ENCODE assay signal across 1 cellular context in the genomic region with DNA sequence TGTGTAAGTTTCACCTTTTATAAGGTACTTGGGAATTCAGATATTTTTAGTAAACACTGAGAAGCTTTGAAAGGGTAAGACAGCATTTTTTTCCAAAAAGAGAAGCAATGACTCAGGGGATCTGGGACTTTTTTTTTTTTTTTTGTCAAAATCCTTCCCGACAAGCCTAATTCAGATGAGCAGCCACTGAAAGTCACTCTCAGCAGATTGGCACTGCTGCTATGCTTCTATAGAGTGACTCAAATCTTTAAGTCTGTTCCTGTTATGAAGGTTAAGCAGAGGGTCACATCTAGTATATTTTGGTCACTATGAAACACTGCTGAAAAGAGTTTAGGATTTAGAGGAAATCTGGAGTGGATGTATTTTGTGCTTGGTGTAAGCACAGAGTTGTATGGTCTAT.
TF ChIP-seq lines count a peak whose summit lies in the region.

No MANE protein-coding gene starts in this region.

TF ChIP-seq in SK-N-SH treated with all-trans-retinoic acid at 6 μM for 48 hours, 23 proteins besides CTCF, POLR2A, EP300 and RAD21 (continued from another document):
- TF ChIP-seq PPARA (CRISPR knock-in tag; IDR thresholded peaks at IDR 0.05; ENCODE audit: borderline replicate concordance) = no peak
- no peak for TF ChIP-seq RARB (CRISPR knock-in tag; IDR thresholded peaks at IDR 0.05)
- TF ChIP-seq, protein P1, sequence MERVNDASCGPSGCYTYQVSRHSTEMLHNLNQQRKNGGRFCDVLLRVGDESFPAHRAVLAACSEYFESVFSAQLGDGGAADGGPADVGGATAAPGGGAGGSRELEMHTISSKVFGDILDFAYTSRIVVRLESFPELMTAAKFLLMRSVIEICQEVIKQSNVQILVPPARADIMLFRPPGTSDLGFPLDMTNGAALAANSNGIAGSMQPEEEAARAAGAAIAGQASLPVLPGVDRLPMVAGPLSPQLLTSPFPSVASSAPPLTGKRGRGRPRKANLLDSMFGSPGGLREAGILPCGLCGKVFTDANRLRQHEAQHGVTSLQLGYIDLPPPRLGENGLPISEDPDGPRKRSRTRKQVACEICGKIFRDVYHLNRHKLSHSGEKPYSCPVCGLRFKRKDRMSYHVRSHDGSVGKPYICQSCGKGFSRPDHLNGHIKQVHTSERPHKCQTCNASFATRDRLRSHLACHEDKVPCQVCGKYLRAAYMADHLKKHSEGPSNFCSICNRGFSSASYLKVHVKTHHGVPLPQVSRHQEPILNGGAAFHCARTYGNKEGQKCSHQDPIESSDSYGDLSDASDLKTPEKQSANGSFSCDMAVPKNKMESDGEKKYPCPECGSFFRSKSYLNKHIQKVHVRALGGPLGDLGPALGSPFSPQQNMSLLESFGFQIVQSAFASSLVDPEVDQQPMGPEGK (CRISPR knock-in tag; IDR thresholded peaks at IDR 0.05; ENCODE audit: borderline replicate concordance) = no peak
- TF ChIP-seq SNAI2 (CRISPR knock-in tag; IDR thresholded peaks at IDR 0.05) = no peak
- no peak for TF ChIP-seq ZNF565 (CRISPR knock-in tag; conservative IDR thresholded peaks at IDR 0.05; ENCODE audit: low read depth)
- TF ChIP-seq ISL1 (CRISPR knock-in tag; IDR thresholded peaks at IDR 0.05) = no peak
- no peak for TF ChIP-seq ZFP30 (CRISPR knock-in tag; IDR thresholded peaks at IDR 0.05)
- no peak for TF ChIP-seq ESRRG (CRISPR knock-in tag; IDR thresholded peaks at IDR 0.05)
- TF ChIP-seq, protein P2, sequence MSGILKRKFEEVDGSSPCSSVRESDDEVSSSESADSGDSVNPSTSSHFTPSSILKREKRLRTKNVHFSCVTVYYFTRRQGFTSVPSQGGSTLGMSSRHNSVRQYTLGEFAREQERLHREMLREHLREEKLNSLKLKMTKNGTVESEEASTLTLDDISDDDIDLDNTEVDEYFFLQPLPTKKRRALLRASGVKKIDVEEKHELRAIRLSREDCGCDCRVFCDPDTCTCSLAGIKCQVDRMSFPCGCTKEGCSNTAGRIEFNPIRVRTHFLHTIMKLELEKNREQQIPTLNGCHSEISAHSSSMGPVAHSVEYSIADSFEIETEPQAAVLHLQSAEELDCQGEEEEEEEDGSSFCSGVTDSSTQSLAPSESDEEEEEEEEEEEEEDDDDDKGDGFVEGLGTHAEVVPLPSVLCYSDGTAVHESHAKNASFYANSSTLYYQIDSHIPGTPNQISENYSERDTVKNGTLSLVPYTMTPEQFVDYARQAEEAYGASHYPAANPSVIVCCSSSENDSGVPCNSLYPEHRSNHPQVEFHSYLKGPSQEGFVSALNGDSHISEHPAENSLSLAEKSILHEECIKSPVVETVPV (CRISPR knock-in tag; IDR thresholded peaks at IDR 0.05) = no peak
